Comparison of ENCODE assay signal across 25 cellular contexts in the genomic region with DNA sequence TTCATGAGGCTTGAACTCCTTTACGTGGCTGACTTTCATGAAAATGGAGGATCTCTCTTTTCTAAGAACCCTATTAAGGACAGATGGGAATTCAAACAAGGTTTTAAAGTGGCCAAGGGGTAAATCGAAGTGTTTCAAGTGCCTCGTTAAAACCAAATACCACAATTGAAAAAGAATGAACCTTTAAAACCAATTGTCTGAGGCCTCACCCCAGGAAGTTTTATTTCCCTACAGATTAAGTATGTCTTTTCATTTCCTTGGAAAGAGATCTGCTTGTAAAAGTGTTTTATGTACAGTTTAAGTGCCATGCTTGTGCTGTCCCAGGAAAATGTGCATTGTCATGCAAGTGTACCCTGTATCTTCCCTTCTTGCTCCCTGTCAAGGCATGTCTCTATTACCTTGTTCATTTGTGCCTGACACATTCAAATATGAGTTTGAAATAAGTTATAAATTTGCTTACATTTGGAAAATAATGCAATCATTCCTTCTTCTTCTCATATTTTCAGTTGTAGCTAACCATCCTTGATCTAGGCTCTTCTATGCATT.
"Had no signal": no experiment of that assay in that cellular context is flagged by ENCODE, and none has a peak within 500 bp of the region (broad histone marks: within the 10 kb centered on the region; RNA-seq: fewer than 3 reads in every experiment).

No MANE protein-coding gene starts in this region.

- H3K4me3 ChIP-seq: colonic mucosa, gastrocnemius medialis, heart left ventricle, hepatocyte, left lung, ovary, psoas muscle, sigmoid colon, thoracic aorta, tibial nerve, upper lobe of left lung had no signal

- ATAC-seq: esophagus mucosa; gastrocnemius medialis; heart left ventricle; left lung; naive thymus-derived CD8-positive, alpha-beta T cell; psoas muscle; right cardiac atrium; stimulated activated naive B cell treated with anti-CD40 and anti-IgM and Interleukin-4, amounts not matched to agents 10 μg/mL and 1 μg/mL and 100 μg/mL, for 72 hours had no signal

- H3K27me3 ChIP-seq: colonic mucosa, gastrocnemius medialis, heart left ventricle, hepatocyte, left lung, ovary, sigmoid colon, tibial nerve, upper lobe of left lung had no signal

- H3K9me3 ChIP-seq: colonic mucosa, gastrocnemius medialis, heart left ventricle, left lung, ovary, psoas muscle, sigmoid colon, thoracic aorta, tibial nerve, upper lobe of left lung had no signal

- H3K4me1 ChIP-seq: colonic mucosa, gastrocnemius medialis, heart left ventricle, left lung, psoas muscle, sigmoid colon, tibial nerve, upper lobe of left lung had no signal

- H3K36me3 ChIP-seq: colonic mucosa, gastrocnemius medialis, heart left ventricle, left lung, ovary, sigmoid colon, thoracic aorta, tibial nerve, upper lobe of left lung had no signal

- H3K27ac ChIP-seq: colonic mucosa, epithelial cell of prostate, gastrocnemius medialis, heart left ventricle, hepatocyte, left lung, ovary, psoas muscle, sigmoid colon, thoracic aorta, tibial nerve, upper lobe of left lung had no signal

- DNase-seq: colonic mucosa; effector CD8-positive, alpha-beta T cell; endodermal cell; foreskin fibroblast; gastrocnemius medialis; heart left ventricle; kidney; left lung; mesenchymal stem cell; naive thymus-derived CD8-positive, alpha-beta T cell; nephron progenitor cell; occipital lobe; ovary; posterior cingulate gyrus; psoas muscle; right cardiac atrium; sigmoid colon; stimulated activated CD4-positive, alpha-beta T cell treated with anti-CD3 and anti-CD28 coated beads, Interleukin-2, amount 100 ng/mL, for 48 hours; stimulated activated naive B cell treated with anti-CD40 and anti-IgM and Interleukin-4, amounts not matched to agents 10 μg/mL and 1 μg/mL and 100 μg/mL, for 72 hours; upper lobe of left lung had no signal
